8 cellular contexts compared by ENCODE assay signal in genomic region chr16:57244767-57245471, GRCh38. TPM values are rescaled to one million over a fixed set of nuclear protein-coding genes. Genes with fewer than 3 reads are reported as not detected.
A peak's percentile ranks its signal among the peaks of the same experiment; 100 is the strongest.
DNase-seq lines count a peak whose midpoint lies in the region; ATAC-seq and TF ChIP-seq lines count a peak whose summit lies in the region.

Gene ARL2BP (plus strand): TSS chr16:57245259. CDS start chr16:57245368, 109 bp downstream.

- H3K9me3 ChIP-seq in testis = no peaks in the 10 kb centered on the region

- intact Hi-C loops in testis (cut with DNase I; ENCODE audit: low total_unique reads) = no loop called here

- TF ChIP-seq POLR2A in testis (IDR thresholded peaks at IDR 0.05) = peak; percentile 65

- peak within 1 kb of the TSS; percentile 93 to 95 for H3K27ac ChIP-seq in testis

- H3K4me1 ChIP-seq in testis = peaks cover 11% of the 10 kb centered on the region

- peak; percentile 92 for ATAC-seq in HG02571 (IDR thresholded peaks at IDR 0.05; ENCODE audit: unreplicated experiment)
- peak; percentile 98 for ATAC-seq in SK-N-SH treated with all-trans-retinoic acid at 6 μM for 48 hours
- peak; percentile 97 to 98 for ATAC-seq in activated naive CD4-positive, alpha-beta T cell treated with anti-CD3 and anti-CD28 coated beads, Interleukin-2, amount 50 U/mL, for 72 hours
- peak; percentile 99 for ATAC-seq in omental fat pad (ENCODE audit: low FRiP score)

- H3K4me3 ChIP-seq in GM08714 (ENCODE audit: low read length) = peak within 1 kb of the TSS; percentile 70
- peak within 1 kb of the TSS; percentile 80 to 96 for H3K4me3 ChIP-seq in testis

- no peaks in the 10 kb centered on the region for H3K9me3 Mint-ChIP-seq in activated naive CD4-positive, alpha-beta T cell treated with anti-CD3 and anti-CD28 coated beads, Interleukin-2, amount 50 U/mL, for 72 hours

- peak; percentile 90 for DNase-seq in NCI-H1092 (lab: John Stamatoyannopoulos, UW)
- DNase-seq in activated naive CD4-positive, alpha-beta T cell treated with anti-CD3 and anti-CD28 coated beads, Interleukin-2, amount 50 U/mL, for 72 hours (ENCODE audit: low spot score in 2 of 2) = peak; percentile 98
- DNase-seq in glomerular endothelial cell (ENCODE audit: extremely low read depth, low read depth, low spot score) = peak; percentile 78
- peak; percentile 89 for DNase-seq in omental fat pad (ENCODE audit: low spot score)
- peak; percentile 99 for DNase-seq in testis

- TF ChIP-seq CTCF in omental fat pad (IDR thresholded peaks at IDR 0.05) (no peak), testis (IDR thresholded peaks at IDR 0.05) (no peak)

- WGBS in testis, 2 donors = 0% methylated on average over 36 to 63 of the region's 77 CpGs

- H3K36me3 Mint-ChIP-seq in activated naive CD4-positive, alpha-beta T cell treated with anti-CD3 and anti-CD28 coated beads, Interleukin-2, amount 50 U/mL, for 72 hours = peaks cover 0 to 14% of the 10 kb centered on the region in 2 donors

- peak within 1 kb of the TSS; percentile 93 to 97 for H3K27ac Mint-ChIP-seq in activated naive CD4-positive, alpha-beta T cell treated with anti-CD3 and anti-CD28 coated beads, Interleukin-2, amount 50 U/mL, for 72 hours

- no peaks in the 10 kb centered on the region for H3K36me3 ChIP-seq in testis (ENCODE audit: low read depth, missing control alignments)

- H3K27me3 ChIP-seq in testis = no peaks in the 10 kb centered on the region

TF ChIP-seq in SK-N-SH treated with all-trans-retinoic acid at 6 μM for 48 hours, 23 proteins besides CTCF, POLR2A, EP300 and RAD21:
- TF ChIP-seq POU6F1 (CRISPR knock-in tag; IDR thresholded peaks at IDR 0.05; ENCODE audit: borderline replicate concordance, low read depth) (no peak), TSHZ2 (CRISPR knock-in tag; IDR thresholded peaks at IDR 0.05) (no peak), ISL1 (CRISPR knock-in tag; IDR thresholded peaks at IDR 0.05) (no peak), GLIS3 (CRISPR knock-in tag; IDR thresholded peaks at IDR 0.05) (no peak), PPARA (CRISPR knock-in tag; IDR thresholded peaks at IDR 0.05; ENCODE audit: borderline replicate concordance) (no peak), SNAI2 (CRISPR knock-in tag; IDR thresholded peaks at IDR 0.05) (no peak), TOX (CRISPR knock-in tag; IDR thresholded peaks at IDR 0.05; ENCODE audit: borderline replicate concordance) (no peak), PATZ1 (CRISPR knock-in tag; IDR thresholded peaks at IDR 0.05; ENCODE audit: borderline replicate concordance) (peak; percentile 40; the same call in 1 of the 2 replicates), CSRNP3 (CRISPR knock-in tag; IDR thresholded peaks at IDR 0.05) (no peak), RARB (CRISPR knock-in tag; IDR thresholded peaks at IDR 0.05) (no peak), ARNTL (CRISPR knock-in tag; IDR thresholded peaks at IDR 0.05; ENCODE audit: borderline replicate concordance, low read depth) (no peak), ZC3H10 (CRISPR knock-in tag; IDR thresholded peaks at IDR 0.05) (no peak), ZFP30 (CRISPR knock-in tag; IDR thresholded peaks at IDR 0.05) (no peak), ZFP3 (CRISPR knock-in tag; IDR thresholded peaks at IDR 0.05) (no peak), ZNF70 (CRISPR knock-in tag; IDR thresholded peaks at IDR 0.05) (no peak), CSDC2 (CRISPR knock-in tag; IDR thresholded peaks at IDR 0.05) (peak; percentile 39; the same call in 1 of the 2 replicates), TCF4 (CRISPR knock-in tag; IDR thresholded peaks at IDR 0.05; ENCODE audit: borderline replicate concordance) (no peak), ESRRG (CRISPR knock-in tag; IDR thresholded peaks at IDR 0.05) (peak; percentile 48; the same call in 1 of the 2 replicates), ZNF565 (CRISPR knock-in tag; conservative IDR thresholded peaks at IDR 0.05; ENCODE audit: low read depth) (no peak), ZNF8 (CRISPR knock-in tag; IDR thresholded peaks at IDR 0.05) (no peak)

RNA-seq across cellular contexts. Expression of gene ARL2BP, which starts in this region (rescaled TPM):
- 10 to 100 TPM; 14.7 to 20.7 TPM for total RNA-seq in activated naive CD4-positive, alpha-beta T cell treated with anti-CD3 and anti-CD28 coated beads, Interleukin-2, amount 50 U/mL, for 72 hours
- 103 and 116 TPM in 2 replicates for total RNA-seq in glomerular endothelial cell
- 10 to 100 TPM; 48.8 to 67.3 (median 65.0) TPM for total RNA-seq in omental fat pad
- 10 to 100 TPM; 88.8 to 92.4 TPM for total RNA-seq in testis
- polyA plus RNA-seq in testis (ENCODE audit: insufficient read depth, low read depth, low replicate concordance) = 128 TPM

Comparison
In these comparisons a context has a peak if more than half of its experiments do, and no peak if none do; other contexts are left out.
1. Peak in every context shown above with its lines: DNase-seq, ATAC-seq, H3K4me3 ChIP-seq and H3K27ac ChIP-seq.